In genomic region chr22:20131856-20132685, GRCh38 we compare ENCODE assay signal across 6 cellular contexts. TPM values are rescaled to one million over a fixed set of nuclear protein-coding genes. Genes with fewer than 3 reads are reported as not detected.
A peak's percentile ranks its signal among the peaks of the same experiment; 100 is the strongest.
DNase-seq lines count a peak whose midpoint lies in the region; ATAC-seq and TF ChIP-seq lines count a peak whose summit lies in the region.

No MANE protein-coding gene starts in this region.

- H3K36me3 ChIP-seq in neural cell (ENCODE audit: insufficient read depth, low read length) = no peaks in the 10 kb centered on the region

- H4K20me1 ChIP-seq in neural cell (ENCODE audit: insufficient read depth) = no peaks in the 10 kb centered on the region

- no peaks in the 10 kb centered on the region for H3K27me3 Mint-ChIP-seq in MCF 10A (ENCODE audit: insufficient read depth, unreplicated experiment)

- H3F3A ChIP-seq in neural cell (ENCODE audit: insufficient read depth, low read length, poor library complexity, severe bottlenecking) = no peaks in the 10 kb centered on the region

- CTCF ChIA-PET in MCF 10A (lab: Yijun Ruan, JAX) = no interaction called here

- no peaks in the 10 kb centered on the region for H3K9me3 Mint-ChIP-seq in MCF 10A (ENCODE audit: unreplicated experiment)

- TF ChIP-seq CTCF in 22Rv1 (IDR thresholded peaks at IDR 0.05) (no peak), MCF 10A (IDR thresholded peaks at IDR 0.05; ENCODE audit: unreplicated experiment) (no peak), neural cell (IDR thresholded peaks at IDR 0.05; ENCODE audit: poor library complexity, severe bottlenecking) (no peak)

- H2AFZ ChIP-seq in neural cell (ENCODE audit: low read depth, low read length) = no peak overlapping the region

- no peak for TF ChIP-seq EP300 in neural cell (conservative IDR thresholded peaks at IDR 0.05; ENCODE audit: poor library complexity, severe bottlenecking)

- H3K79me2 ChIP-seq in neural cell (replicated peaks; ENCODE audit: insufficient read depth, low read length) = no peaks in the 10 kb centered on the region

- H3K9me2 ChIP-seq in neural cell (ENCODE audit: insufficient read depth, low read length) = no peaks in the 10 kb centered on the region

- DNase-seq in MCF 10A (ENCODE audit: unreplicated experiment) (no peak), NCI-H187 treated with DMSO at 0.1 percent for 48 hours (lab: John Stamatoyannopoulos, UW) (no peak), SKM-1 (lab: John Stamatoyannopoulos, UW; ENCODE audit: unreplicated experiment) (no peak)

- peak; percentile 5 for ATAC-seq in HG02763 (IDR thresholded peaks at IDR 0.05; ENCODE audit: unreplicated experiment)

- H3K36me3 Mint-ChIP-seq in MCF 10A (ENCODE audit: insufficient read depth, unreplicated experiment) = peaks cover 12% of the 10 kb centered on the region

- no peak overlapping the region for H3K27ac Mint-ChIP-seq in MCF 10A (ENCODE audit: low read depth, unreplicated experiment)

- peak overlapping the region; percentile 68 for H3K9ac ChIP-seq in neural cell (ENCODE audit: low read length)

- TF ChIP-seq RAD21 in neural cell (conservative IDR thresholded peaks at IDR 0.05) = no peak

- no peaks in the 10 kb centered on the region for H3K9me3 ChIP-seq in neural cell (ENCODE audit: low read length)

- POLR2A ChIA-PET in MCF 10A (lab: Yijun Ruan, JAX) = no interaction called here

- intact Hi-C loops in MCF 10A (cut with micrococcal nuclease) = no loop called here

- BruUV-seq in MCF 10A (replicated peaks; lab: Mats Ljungman, UMichigan) = no TSS peak

- no peaks in the 10 kb centered on the region for H3K27me3 ChIP-seq in neural cell (ENCODE audit: insufficient read depth, low read depth, low read length)

- H3K4me1 Mint-ChIP-seq in MCF 10A (ENCODE audit: insufficient read depth, unreplicated experiment) = no peaks in the 10 kb centered on the region

- peak overlapping the region; percentile 71 for H3K4me3 Mint-ChIP-seq in MCF 10A (ENCODE audit: unreplicated experiment)

- H3K4me3 ChIP-seq in neural cell (ENCODE audit: low read length) = peak overlapping the region; percentile 90

- H3K27ac ChIP-seq in 22Rv1 = peak overlapping the region; percentile 74
- no peak overlapping the region for H3K27ac ChIP-seq in neural cell (ENCODE audit: low read length)

- peak overlapping the region; percentile 68 for H3K4me2 ChIP-seq in neural cell (ENCODE audit: low read length)

TF ChIP-seq in neural cell, 6 proteins besides CTCF, POLR2A, EP300 and RAD21:
- peak; percentile 30 for TF ChIP-seq MXI1 (conservative IDR thresholded peaks at IDR 0.05; ENCODE audit: poor library complexity, severe bottlenecking)
- no peak for TF ChIP-seq SMC3 (conservative IDR thresholded peaks at IDR 0.05; ENCODE audit: poor library complexity)

RNA-seq across cellular contexts. Expression of gene ZDHHC8, which starts 0.5 kb away (rescaled TPM):
- 43.6 and 44.8 TPM in 2 replicates for total RNA-seq in MCF 10A (2022)
- 4.5 and 11.4 TPM in 2 replicates for polyA plus RNA-seq in neural cell
- 5.6 and 7.3 TPM in 2 replicates for polyA minus RNA-seq in neural cell

RNA-seq across cellular contexts. Expression of gene TRMT2A, which starts 15.0 kb away (rescaled TPM):
- 39.0 and 47.1 TPM in 2 replicates for total RNA-seq in MCF 10A (2022)
- 96.7 and 103 TPM in 2 replicates for polyA plus RNA-seq in neural cell
- 39.4 and 42.6 TPM in 2 replicates for polyA minus RNA-seq in neural cell

RNA-seq across cellular contexts. Expression of gene RANBP1, which starts 16.2 kb away (rescaled TPM):
- 126 and 195 TPM in 2 replicates for total RNA-seq in MCF 10A (2022)
- polyA plus RNA-seq in neural cell = 341 and 360 TPM in 2 replicates
- 159 and 183 TPM in 2 replicates for polyA minus RNA-seq in neural cell

RNA-seq across cellular contexts. Expression of gene CCDC188, which starts 18.8 kb away (rescaled TPM):
- 0.70 and 0.93 TPM in 2 replicates for total RNA-seq in MCF 10A (2022)
- polyA plus RNA-seq in neural cell = not detected in 2 replicates
- polyA minus RNA-seq in neural cell = not detected in 2 replicates

RNA-seq across cellular contexts. Expression of gene DGCR8, which starts 52.0 kb away (rescaled TPM):
- total RNA-seq in MCF 10A (2022) = 40.8 and 49.1 TPM in 2 replicates
- polyA plus RNA-seq in neural cell = 48.9 and 52.3 TPM in 2 replicates
- polyA minus RNA-seq in neural cell = 37.2 and 37.7 TPM in 2 replicates
